ENCODE assay signal across 1 cellular context in genomic region chr21:37253991-37254390, GRCh38.
TF ChIP-seq lines count a peak whose summit lies in the region.

No MANE protein-coding gene starts in this region.

TF ChIP-seq in HepG2, 621 proteins besides CTCF, POLR2A, EP300 and RAD21:
- TF ChIP-seq KMT2A (CRISPR knock-in tag; IDR thresholded peaks at IDR 0.05) (no peak), TEAD2 (CRISPR knock-in tag; IDR thresholded peaks at IDR 0.05) (no peak), MAX (IDR thresholded peaks at IDR 0.05) (no peak)
